ENCODE assay signal across 12 cellular contexts in the genomic region with DNA sequence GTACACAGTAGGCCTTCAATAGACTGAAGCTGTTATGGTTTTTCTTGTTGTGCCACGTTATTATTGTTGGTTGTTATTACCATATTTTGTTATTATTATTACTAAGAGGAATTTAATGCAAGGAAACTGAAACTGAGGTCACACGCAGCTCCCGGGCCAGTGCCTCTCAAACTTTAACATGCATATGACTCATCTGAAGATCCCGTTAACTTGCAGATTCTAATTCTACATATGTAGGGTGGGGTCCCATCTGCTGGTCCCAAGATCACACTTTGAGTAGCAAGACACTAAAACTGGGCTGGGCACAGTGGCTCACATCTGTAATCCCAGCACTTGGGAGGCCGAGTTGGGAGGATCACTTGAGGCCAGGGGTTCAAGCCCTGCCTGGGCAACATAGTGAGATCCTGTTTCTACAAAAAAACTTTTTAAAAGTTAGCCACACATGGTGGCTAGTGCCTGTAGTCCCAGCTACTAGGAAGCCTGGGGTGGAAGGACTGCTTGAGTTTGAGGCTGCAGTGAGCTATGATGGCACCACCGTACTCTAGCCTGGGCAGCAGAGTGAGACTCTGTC. TPM values are rescaled to one million over a fixed set of nuclear protein-coding genes. Genes with fewer than 3 reads are reported as not detected.
DNase-seq lines count a peak whose midpoint lies in the region; ATAC-seq and TF ChIP-seq lines count a peak whose summit lies in the region.
"Had no signal": no experiment of that assay in that cellular context is flagged by ENCODE, and none has a peak within 500 bp of the region (broad histone marks: within the 10 kb centered on the region; RNA-seq: fewer than 3 reads in every experiment).

No MANE protein-coding gene starts in this region.

- POLR2A ChIA-PET in activated CD4-positive, alpha-beta T cell treated with anti-CD3 and anti-CD28 coated beads for 36 hours (lab: Charles Lee), result no interaction called here

- no peaks in the 10 kb centered on the region for H3K4me1 Mint-ChIP-seq in activated CD4-positive, alpha-beta T cell treated with anti-CD3 and anti-CD28 coated beads for 36 hours
- H3K4me1 Mint-ChIP-seq: activated naive CD4-positive, alpha-beta T cell treated with anti-CD3 and anti-CD28 coated beads, Interleukin-2, amount 50 U/mL, for 24 hours had no signal

- ATAC-seq in GM21515 (IDR thresholded peaks at IDR 0.05; ENCODE audit: unreplicated experiment), result peak; percentile 64
- ATAC-seq in left lobe of liver, result peak; percentile 10
- no peak for ATAC-seq in activated CD4-positive, alpha-beta T cell treated with anti-CD3 and anti-CD28 coated beads for 36 hours

- H3K4me3 ChIP-seq in GM06990 (replicated peaks; ENCODE audit: low read depth, low read length), result no peak overlapping the region

- H3K27ac Mint-ChIP-seq in activated CD4-positive, alpha-beta T cell treated with anti-CD3 and anti-CD28 coated beads for 36 hours, result no peak overlapping the region
- H3K27ac Mint-ChIP-seq: activated naive CD4-positive, alpha-beta T cell treated with anti-CD3 and anti-CD28 coated beads, Interleukin-2, amount 50 U/mL, for 24 hours had no signal

- H3K9me3 Mint-ChIP-seq in activated CD4-positive, alpha-beta T cell treated with anti-CD3 and anti-CD28 coated beads for 36 hours (ENCODE audit: low read depth), result no peaks in the 10 kb centered on the region
- H3K9me3 Mint-ChIP-seq: activated naive CD4-positive, alpha-beta T cell treated with anti-CD3 and anti-CD28 coated beads, Interleukin-2, amount 50 U/mL, for 24 hours; nephron had no signal

- H3K4me3 Mint-ChIP-seq in activated CD4-positive, alpha-beta T cell treated with anti-CD3 and anti-CD28 coated beads for 36 hours, result no peak overlapping the region
- H3K4me3 Mint-ChIP-seq: activated naive CD4-positive, alpha-beta T cell treated with anti-CD3 and anti-CD28 coated beads, Interleukin-2, amount 50 U/mL, for 24 hours; nephron had no signal

- H3K36me3 ChIP-seq in GM06990 (ENCODE audit: control insufficient read depth, insufficient read depth, low read length), result no peaks in the 10 kb centered on the region

- no peaks in the 10 kb centered on the region; the same call in none of the 2 replicates for H3K27me3 ChIP-seq in GM06990 (replicated peaks; ENCODE audit: control insufficient read depth, insufficient read depth, low read length)

- no peaks in the 10 kb centered on the region for H3K36me3 Mint-ChIP-seq in activated CD4-positive, alpha-beta T cell treated with anti-CD3 and anti-CD28 coated beads for 36 hours (ENCODE audit: low read depth)
- H3K36me3 Mint-ChIP-seq: activated naive CD4-positive, alpha-beta T cell treated with anti-CD3 and anti-CD28 coated beads, Interleukin-2, amount 50 U/mL, for 24 hours had no signal

- H3K27me3 Mint-ChIP-seq in activated CD4-positive, alpha-beta T cell treated with anti-CD3 and anti-CD28 coated beads for 36 hours, result peaks cover 9% of the 10 kb centered on the region

- peak; percentile 56 for DNase-seq in GM06990 (ENCODE audit: extremely low read depth, insufficient read length)
- peak; percentile 5 for DNase-seq in HT1080 (ENCODE audit: low read depth)
- DNase-seq in left lobe of liver (ENCODE audit: low spot score), result no peak
- DNase-seq in activated CD8-positive, alpha-beta memory T cell treated with anti-CD3 and anti-CD28 coated beads for 24 hours, result no peak
- DNase-seq in activated CD4-positive, alpha-beta T cell treated with anti-CD3 and anti-CD28 coated beads for 36 hours, result no peak
- DNase-seq in GDM1 (lab: John Stamatoyannopoulos, UW), result no peak
- no peak for DNase-seq in SK-N-DZ (ENCODE audit: low spot score)

- CTCF ChIA-PET in activated CD4-positive, alpha-beta T cell treated with anti-CD3 and anti-CD28 coated beads for 36 hours (lab: Charles Lee), result interaction anchor here (1.2 kb wide), 1 partner anchor 30 kb away, joined by 4 read pairs; no protein-coding TSS in a partner anchor

- no peak for TF ChIP-seq CTCF in GM06990 (IDR thresholded peaks at IDR 0.05; ENCODE audit: insufficient read depth, low read length, poor library complexity, severe bottlenecking)

- intact Hi-C loops in activated CD4-positive, alpha-beta T cell treated with anti-CD3 and anti-CD28 coated beads for 36 hours (cut with DNase I, micrococcal nuclease), result no loop called here

RNA-seq across cellular contexts. Expression of a gene that starts 0.9 kb away (rescaled TPM):
- not detected in 2 replicates for total RNA-seq in HT1080 (2014; rRNA removed; shearing (Covaris generic))
- polyA plus RNA-seq in HT1080 (2015; cell fraction: cytosol; rRNA removed), result 0.20 and 0.29 TPM in 2 replicates
- polyA plus RNA-seq in HT1080 (2015; cell fraction: nucleus; rRNA removed), result 0.11 and 0.50 TPM in 2 replicates
- total RNA-seq in left lobe of liver, result 228 TPM
- not detected for total RNA-seq in activated CD4-positive, alpha-beta T cell treated with anti-CD3 and anti-CD28 coated beads for 36 hours
- not detected in 2 replicates for polyA plus RNA-seq in SK-N-DZ (2014; cell fraction: cytosol; rRNA removed)
- polyA plus RNA-seq in SK-N-DZ (2014; cell fraction: nucleus; rRNA removed), result not detected in 2 replicates
- polyA plus RNA-seq: BJ had no signal

RNA-seq across cellular contexts. Expression of a gene that starts 5.7 kb away (rescaled TPM):
- not detected in 2 replicates for total RNA-seq in HT1080 (2014; rRNA removed; shearing (Covaris generic))
- not detected in 2 replicates for polyA plus RNA-seq in HT1080 (2015; cell fraction: cytosol; rRNA removed)
- not detected in 2 replicates for polyA plus RNA-seq in HT1080 (2015; cell fraction: nucleus; rRNA removed)
- total RNA-seq in left lobe of liver, result not detected
- total RNA-seq in activated CD4-positive, alpha-beta T cell treated with anti-CD3 and anti-CD28 coated beads for 36 hours, result not detected
- polyA plus RNA-seq in SK-N-DZ (2014; cell fraction: cytosol; rRNA removed), result not detected in 2 replicates
- polyA plus RNA-seq in SK-N-DZ (2014; cell fraction: nucleus; rRNA removed), result not detected in 2 replicates
- total RNA-seq: temporal lobe had no signal
- polyA plus RNA-seq: BJ had no signal

RNA-seq across cellular contexts. Expression of a gene that starts 41.1 kb away (rescaled TPM):
- total RNA-seq in HT1080 (2014; rRNA removed; shearing (Covaris generic)), result not detected in 2 replicates
- not detected in 2 replicates for polyA plus RNA-seq in HT1080 (2015; cell fraction: cytosol; rRNA removed)
- not detected in 2 replicates for polyA plus RNA-seq in HT1080 (2015; cell fraction: nucleus; rRNA removed)
- total RNA-seq in left lobe of liver, result 359 TPM
- under 1 TPM in 1 of 2 experiments, not detected in 1; 0.11 TPM for total RNA-seq in activated CD4-positive, alpha-beta T cell treated with anti-CD3 and anti-CD28 coated beads for 36 hours
- not detected in 2 replicates for polyA plus RNA-seq in SK-N-DZ (2014; cell fraction: cytosol; rRNA removed)
- not detected in 2 replicates for polyA plus RNA-seq in SK-N-DZ (2014; cell fraction: nucleus; rRNA removed)
- total RNA-seq: temporal lobe had no signal
- polyA plus RNA-seq: BJ had no signal

RNA-seq across cellular contexts. Expression of a gene that starts 57.7 kb away (rescaled TPM):
- total RNA-seq in HT1080 (2014; rRNA removed; shearing (Covaris generic)), result not detected in 2 replicates
- not detected in 2 replicates for polyA plus RNA-seq in HT1080 (2015; cell fraction: cytosol; rRNA removed)
- not detected in 2 replicates for polyA plus RNA-seq in HT1080 (2015; cell fraction: nucleus; rRNA removed)
- not detected for total RNA-seq in left lobe of liver
- not detected for total RNA-seq in activated CD4-positive, alpha-beta T cell treated with anti-CD3 and anti-CD28 coated beads for 36 hours
- polyA plus RNA-seq in SK-N-DZ (2014; cell fraction: cytosol; rRNA removed), result not detected in 2 replicates
- polyA plus RNA-seq in SK-N-DZ (2014; cell fraction: nucleus; rRNA removed), result not detected in 2 replicates
- total RNA-seq: temporal lobe had no signal
- polyA plus RNA-seq: BJ had no signal

Comparison
In these comparisons a context has a peak if more than half of its experiments do, and no peak if none do; other contexts are left out.
1. DNase-seq: peak in GM06990 (single experiment) and HT1080 (single experiment); none in left lobe of liver (single experiment), activated CD8-positive, alpha-beta memory T cell treated with anti-CD3 and anti-CD28 coated beads for 24 hours (single experiment), activated CD4-positive, alpha-beta T cell treated with anti-CD3 and anti-CD28 coated beads for 36 hours (single experiment), GDM1 (single experiment) and SK-N-DZ (single experiment).
2. RNA of a gene that starts 0.9 kb away (total RNA-seq): 228 TPM in left lobe of liver (single experiment); not detected in HT1080 and not detected in activated CD4-positive, alpha-beta T cell treated with anti-CD3 and anti-CD28 coated beads for 36 hours; every median in the first group is over 100 times any median in the second.
3. RNA of a gene that starts 41.1 kb away (total RNA-seq): 359 TPM in left lobe of liver (single experiment); 0.11 TPM in activated CD4-positive, alpha-beta T cell treated with anti-CD3 and anti-CD28 coated beads for 36 hours and not detected in HT1080; every median in the first group is over 100 times any median in the second.